8 cellular contexts compared by ENCODE assay signal in genomic region chr9:137878146-137878941, GRCh38. TPM values are rescaled to one million over a fixed set of nuclear protein-coding genes. Genes with fewer than 3 reads are reported as not detected.
DNase-seq lines count a peak whose midpoint lies in the region; TF ChIP-seq lines count a peak whose summit lies in the region.

No MANE protein-coding gene starts in this region.

- POLR2A ChIA-PET in Caco-2 (lab: Charles Lee) = no interaction called here

- peaks cover 12% of the 10 kb centered on the region for H3K27me3 Mint-ChIP-seq in Caco-2 (ENCODE audit: insufficient read depth, unreplicated experiment)

- H3K4me1 ChIP-seq in stomach smooth muscle (ENCODE audit: control insufficient read depth, insufficient read depth, low read length) = peaks cover 5% of the 10 kb centered on the region
- no peaks in the 10 kb centered on the region for H3K4me1 ChIP-seq in Caco-2

- DNase-seq in CD1c-positive myeloid dendritic cell (ENCODE audit: extremely low spot score) (peak; percentile 3), NCI-H1417 treated with DMSO at 0.1 percent for 48 hours (lab: John Stamatoyannopoulos, UW) (peak; percentile 8), astrocyte of the spinal cord (ENCODE audit: low read depth, low spot score) (peak; percentile 10), iPS-NIHi7 (ENCODE audit: extremely low spot score) (peak; percentile 95), kidney glomerular epithelial cell (lab: John Stamatoyannopoulos, UW) (no peak), OCI-M2 (lab: John Stamatoyannopoulos, UW; ENCODE audit: unreplicated experiment) (no peak), Caco-2 (no peak)

- intact Hi-C loops in Caco-2 (cut with micrococcal nuclease; ENCODE audit: unreplicated experiment) = no loop called here

- H3K9me3 ChIP-seq in stomach smooth muscle (ENCODE audit: control insufficient read depth in 2 of 2, low read length in 2 of 2) (no peaks in the 10 kb centered on the region), Caco-2 (no peaks in the 10 kb centered on the region)

- no peaks in the 10 kb centered on the region for H3K4me1 Mint-ChIP-seq in Caco-2 (ENCODE audit: low read depth, unreplicated experiment)

- no peaks in the 10 kb centered on the region for H3K36me3 Mint-ChIP-seq in Caco-2 (ENCODE audit: insufficient read depth, unreplicated experiment)

- TF ChIP-seq CTCF in astrocyte of the spinal cord (IDR thresholded peaks at IDR 0.05; ENCODE audit: low read depth, low read length) (no peak), Caco-2 (IDR thresholded peaks at IDR 0.05; ENCODE audit: insufficient read depth in 1 of 2, low read depth in 1 of 2, low read length in 1 of 2, severe bottlenecking in 1 of 2, unreplicated experiment in 1 of 2) (no peak)

- CTCF ChIA-PET in Caco-2 (lab: Charles Lee) = no interaction called here

- in situ Hi-C loops in astrocyte of the spinal cord (cut with HindIII; ENCODE audit: low sequenced_read_pairs) = no loop called here

- no peak overlapping the region for H3K9ac ChIP-seq in stomach smooth muscle (ENCODE audit: low read length in 2 of 2)

- H3K4me3 ChIP-seq in astrocyte of the spinal cord (ENCODE audit: low read depth, low read length) (no peak overlapping the region), stomach smooth muscle (ENCODE audit: low read length in 2 of 2) (peak overlapping the region; percentile 31 to 68), Caco-2 (ENCODE audit: low read depth, low read length) (no peak overlapping the region)

- no peaks in the 10 kb centered on the region for H3K9me3 Mint-ChIP-seq in Caco-2 (ENCODE audit: unreplicated experiment)

- no peak overlapping the region for H3K27ac ChIP-seq in stomach smooth muscle (ENCODE audit: low read length)

- H3K36me3 ChIP-seq in stomach smooth muscle (ENCODE audit: control insufficient read depth in 2 of 2, insufficient read depth in 2 of 2, low read length in 2 of 2) = no peaks in the 10 kb centered on the region
- no peaks in the 10 kb centered on the region for H3K36me3 ChIP-seq in Caco-2 (ENCODE audit: control insufficient read depth, insufficient read depth, low read length)

- H3K27me3 ChIP-seq in stomach smooth muscle (ENCODE audit: control insufficient read depth in 1 of 2, insufficient read depth in 2 of 2, low read length in 2 of 2) (peaks cover 34 to 35% of the 10 kb centered on the region in 2 donors), Caco-2 (replicated peaks; ENCODE audit: control insufficient read depth, insufficient read depth, low read length) (no peaks in the 10 kb centered on the region)

- no TSS peak for BruUV-seq in Caco-2 (replicated peaks; lab: Mats Ljungman, UMichigan)

- H3K27ac Mint-ChIP-seq in Caco-2 (ENCODE audit: unreplicated experiment) = no peak overlapping the region

- no peak overlapping the region for H3K4me3 Mint-ChIP-seq in Caco-2 (ENCODE audit: unreplicated experiment)

RNA-seq across cellular contexts. Expression of gene CACNA1B, which starts 0.8 kb away (rescaled TPM):
- total RNA-seq in Caco-2 (2022) = 0.07 and 0.11 TPM in 2 replicates

Comparison
In these comparisons a context has a peak if more than half of its experiments do, and no peak if none do; other contexts are left out.
1. DNase-seq: peak in CD1c-positive myeloid dendritic cell (single experiment), NCI-H1417 treated with DMSO at 0.1 percent for 48 hours (single experiment), astrocyte of the spinal cord (single experiment) and iPS-NIHi7 (single experiment); none in kidney glomerular epithelial cell (single experiment), OCI-M2 (single experiment) and Caco-2 (0 of 2).
2. H3K4me3 ChIP-seq: peak in stomach smooth muscle (2 of 2); none in astrocyte of the spinal cord (single experiment) and Caco-2 (single experiment).